Comparison of ENCODE assay signal across 8 cellular contexts in the genomic region with DNA sequence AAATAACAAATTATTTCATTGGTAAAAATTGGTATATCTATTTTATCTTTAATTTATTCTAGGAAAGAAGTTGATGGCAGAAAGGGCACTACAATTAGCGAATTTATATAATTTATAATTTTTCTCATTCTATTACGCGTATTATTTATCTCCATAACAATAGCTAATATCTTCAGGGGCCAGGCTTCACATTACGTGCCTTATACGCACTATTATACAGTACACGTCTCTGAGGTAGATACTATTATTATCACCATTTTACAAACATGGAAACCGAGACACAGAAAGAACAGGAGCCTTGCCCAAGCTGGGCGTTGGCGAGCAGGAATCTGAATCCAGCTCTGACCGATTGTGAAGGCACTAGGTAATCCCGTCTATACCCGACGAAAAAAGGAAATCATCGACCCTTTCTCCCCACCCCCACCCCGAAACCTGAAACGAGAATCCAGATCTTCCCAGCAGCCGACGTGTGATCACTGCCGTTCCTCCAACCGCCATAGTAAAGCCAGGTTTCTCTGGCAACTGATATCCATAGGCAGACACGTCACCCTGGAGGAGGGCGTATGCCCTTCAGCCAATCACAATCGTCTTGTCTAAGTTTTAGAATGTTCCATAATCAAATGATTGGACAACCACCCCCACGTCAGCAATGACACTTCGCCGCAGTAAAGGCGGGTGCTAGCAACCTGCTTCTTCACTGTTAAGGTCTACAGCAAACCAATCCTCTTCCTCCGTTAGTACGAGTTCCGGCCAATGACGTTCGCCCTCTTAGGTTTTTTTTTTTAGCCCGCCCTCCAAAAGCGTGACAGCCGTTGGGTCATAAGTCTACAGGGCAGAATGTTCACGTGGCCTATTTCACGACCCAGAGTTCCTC. TPM values are rescaled to one million over a fixed set of nuclear protein-coding genes. Genes with fewer than 3 reads are reported as not detected.
DNase-seq lines count a peak whose midpoint lies in the region; ATAC-seq and TF ChIP-seq lines count a peak whose summit lies in the region.

A gene with protein sequence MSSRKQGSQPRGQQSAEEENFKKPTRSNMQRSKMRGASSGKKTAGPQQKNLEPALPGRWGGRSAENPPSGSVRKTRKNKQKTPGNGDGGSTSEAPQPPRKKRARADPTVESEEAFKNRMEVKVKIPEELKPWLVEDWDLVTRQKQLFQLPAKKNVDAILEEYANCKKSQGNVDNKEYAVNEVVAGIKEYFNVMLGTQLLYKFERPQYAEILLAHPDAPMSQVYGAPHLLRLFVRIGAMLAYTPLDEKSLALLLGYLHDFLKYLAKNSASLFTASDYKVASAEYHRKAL (minus strand): TSS at position 501 of the 874 bp plus-strand sequence. CDS start 9,672 bp downstream, outside the sequence.

- WGBS in gastroesophageal sphincter (ENCODE audit: low coverage in 1 of 2), 2 donors: 3 to 22% methylated on average over 5 to 30 of the region's 37 CpGs
- WGBS in suprapubic skin: 23% methylated on average over 36 of the region's 37 CpGs

- H3K4me3 ChIP-seq in gastroesophageal sphincter: peak within 1 kb of the TSS; percentile 63 to 98
- peak within 1 kb of the TSS; percentile 60 for H3K4me3 ChIP-seq in suprapubic skin

- TF ChIP-seq CTCF in gastroesophageal sphincter (IDR thresholded peaks at IDR 0.05) (no peak), suprapubic skin (IDR thresholded peaks at IDR 0.05) (no peak)

- H3K9me3 ChIP-seq in gastroesophageal sphincter: no peaks in the 10 kb centered on the region
- H3K9me3 ChIP-seq in suprapubic skin: no peaks in the 10 kb centered on the region

- POLR2A ChIA-PET in HEK293T (lab: Yijun Ruan, JAX): interaction anchor here (0.6 to 3.1 kb wide), 15 partner anchors 19 to 148 kb away, joined by 3 to 39 read pairs (median 4); partner anchors contain the start of genes RAB9B and TCEAL1

- TF ChIP-seq POLR2A in gastroesophageal sphincter (IDR thresholded peaks at IDR 0.05) (peak; percentile 82 to 84), suprapubic skin (IDR thresholded peaks at IDR 0.05) (peak; percentile 67 to 84)

- no peak for TF ChIP-seq EP300 in gastroesophageal sphincter (IDR thresholded peaks at IDR 0.05)
- TF ChIP-seq EP300 in suprapubic skin (IDR thresholded peaks at IDR 0.05): no peak

- peaks cover 0 to 48% (median 0%) of the 10 kb centered on the region in 3 donors for H3K4me1 ChIP-seq in gastroesophageal sphincter
- peaks cover 8% of the 10 kb centered on the region for H3K4me1 ChIP-seq in suprapubic skin

- peak; percentile 77 for DNase-seq in GM03348 (ENCODE audit: low spot score)
- DNase-seq in HEK293T (ENCODE audit: extremely low spot score): peak; percentile 91
- peak; percentile 98 for DNase-seq in MV-4-11 (lab: John Stamatoyannopoulos, UW)
- peak; percentile 98 for DNase-seq in SK-MEL-5 (ENCODE audit: low read depth, low spot score)
- peak; percentile 93 for DNase-seq in activated naive CD4-positive, alpha-beta T cell treated with anti-CD3 and anti-CD28 coated beads, Interleukin-2, amount 10 ng/mL, durations not matched to agents 7 days and 5 days
- peak; percentile 96 for DNase-seq in non-pigmented ciliary epithelial cell (ENCODE audit: low read depth)
- DNase-seq in suprapubic skin (ENCODE audit: low spot score in 2 of 2): peak; percentile 93 to 95

- in situ Hi-C loops in SK-MEL-5 (cut with HindIII; ENCODE audit: low pct_unique_long_range_greater_than_20kb, low sequenced_read_pairs): no loop called here

- no peaks in the 10 kb centered on the region for H3K9me3 Mint-ChIP-seq in activated naive CD4-positive, alpha-beta T cell treated with anti-CD3 and anti-CD28 coated beads, Interleukin-2, amount 10 ng/mL, durations not matched to agents 7 days and 5 days

- peak; percentile 92 for ATAC-seq in gastroesophageal sphincter

- H3K4me3 Mint-ChIP-seq in activated naive CD4-positive, alpha-beta T cell treated with anti-CD3 and anti-CD28 coated beads, Interleukin-2, amount 10 ng/mL, durations not matched to agents 7 days and 5 days: peak within 1 kb of the TSS; percentile 83

- CTCF ChIA-PET in HEK293T (lab: Yijun Ruan, JAX): interaction anchor here (0.6 to 1.1 kb wide), 5 partner anchors 26 to 177 kb away, joined by 3 to 10 read pairs (median 4); no protein-coding TSS in a partner anchor
- CTCF ChIA-PET in activated naive CD4-positive, alpha-beta T cell treated with anti-CD3 and anti-CD28 coated beads, Interleukin-2, amount 10 ng/mL, durations not matched to agents 7 days and 5 days (lab: Charles Lee): interaction anchor here (0.7 to 1.2 kb wide), 2 partner anchors 90 to 153 kb away, joined by 3 read pairs; no protein-coding TSS in a partner anchor

- peak within 1 kb of the TSS; percentile 87 for H3K27ac Mint-ChIP-seq in activated naive CD4-positive, alpha-beta T cell treated with anti-CD3 and anti-CD28 coated beads, Interleukin-2, amount 10 ng/mL, durations not matched to agents 7 days and 5 days

- no peaks in the 10 kb centered on the region for H3K27me3 Mint-ChIP-seq in activated naive CD4-positive, alpha-beta T cell treated with anti-CD3 and anti-CD28 coated beads, Interleukin-2, amount 10 ng/mL, durations not matched to agents 7 days and 5 days

- H3K36me3 ChIP-seq in gastroesophageal sphincter (peaks cover 0 to 27% of the 10 kb centered on the region in 2 donors), suprapubic skin (peaks cover 8% of the 10 kb centered on the region)

- H3K4me1 Mint-ChIP-seq in activated naive CD4-positive, alpha-beta T cell treated with anti-CD3 and anti-CD28 coated beads, Interleukin-2, amount 10 ng/mL, durations not matched to agents 7 days and 5 days: peaks cover 18% of the 10 kb centered on the region

- H3K27me3 ChIP-seq in gastroesophageal sphincter (no peaks in the 10 kb centered on the region), suprapubic skin (no peaks in the 10 kb centered on the region)

- H3K36me3 Mint-ChIP-seq in activated naive CD4-positive, alpha-beta T cell treated with anti-CD3 and anti-CD28 coated beads, Interleukin-2, amount 10 ng/mL, durations not matched to agents 7 days and 5 days: peaks cover 13% of the 10 kb centered on the region

- H3K27ac ChIP-seq in gastroesophageal sphincter: peak within 1 kb of the TSS; percentile 92 to 100 (median 96)
- peak within 1 kb of the TSS; percentile 92 for H3K27ac ChIP-seq in suprapubic skin

TF ChIP-seq in HEK293T, 16 proteins besides CTCF, POLR2A, EP300 and RAD21:
- peak; percentile 78 for TF ChIP-seq ELF4 (IDR thresholded peaks at IDR 0.05)
- TF ChIP-seq, protein P1, sequence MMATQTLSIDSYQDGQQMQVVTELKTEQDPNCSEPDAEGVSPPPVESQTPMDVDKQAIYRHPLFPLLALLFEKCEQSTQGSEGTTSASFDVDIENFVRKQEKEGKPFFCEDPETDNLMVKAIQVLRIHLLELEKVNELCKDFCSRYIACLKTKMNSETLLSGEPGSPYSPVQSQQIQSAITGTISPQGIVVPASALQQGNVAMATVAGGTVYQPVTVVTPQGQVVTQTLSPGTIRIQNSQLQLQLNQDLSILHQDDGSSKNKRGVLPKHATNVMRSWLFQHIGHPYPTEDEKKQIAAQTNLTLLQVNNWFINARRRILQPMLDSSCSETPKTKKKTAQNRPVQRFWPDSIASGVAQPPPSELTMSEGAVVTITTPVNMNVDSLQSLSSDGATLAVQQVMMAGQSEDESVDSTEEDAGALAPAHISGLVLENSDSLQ (IDR thresholded peaks at IDR 0.05): peak; percentile 96
- TF ChIP-seq L3MBTL2 (conservative IDR thresholded peaks at IDR 0.05): no peak
- TF ChIP-seq FOXM1 (IDR thresholded peaks at IDR 0.05; ENCODE audit: borderline replicate concordance): peak; percentile 62; the same call in 1 of the 2 replicates
- 0 out of 2 replicates have a peak, but pooled peaks have one; percentile 44 for TF ChIP-seq CTBP1 (IDR thresholded peaks at IDR 0.05; ENCODE audit: borderline replicate concordance)
- peak; percentile 87 for TF ChIP-seq NFRKB (IDR thresholded peaks at IDR 0.05)
- no peak for TF ChIP-seq ZNF384 (IDR thresholded peaks at IDR 0.05)
- no peak for TF ChIP-seq ARNT (IDR thresholded peaks at IDR 0.05)
- no peak for TF ChIP-seq SP1 (IDR thresholded peaks at IDR 0.05)

RNA-seq across cellular contexts. Expression of the gene that starts here (rescaled TPM):
- total RNA-seq in SK-MEL-5 (2014; rRNA removed; shearing (Covaris generic)): 469 and 495 TPM in 2 replicates
- polyA plus RNA-seq in SK-MEL-5 (2015; cell fraction: cytosol; rRNA removed): 381 and 393 TPM in 2 replicates
- polyA plus RNA-seq in SK-MEL-5 (2015; cell fraction: nucleus; rRNA removed): 1,327 and 1,371 TPM in 2 replicates
- total RNA-seq in gastroesophageal sphincter (100 to 1,000 TPM; 338 to 631 (median 467) TPM), suprapubic skin (100 to 1,000 TPM; 167 to 288 (median 246) TPM)

Comparison
In these comparisons a context has a peak if more than half of its experiments do, and no peak if none do; other contexts are left out.
1. Peak in every context shown above with its lines: DNase-seq, ATAC-seq, H3K4me3 ChIP-seq and H3K27ac ChIP-seq.